In the genomic region with DNA sequence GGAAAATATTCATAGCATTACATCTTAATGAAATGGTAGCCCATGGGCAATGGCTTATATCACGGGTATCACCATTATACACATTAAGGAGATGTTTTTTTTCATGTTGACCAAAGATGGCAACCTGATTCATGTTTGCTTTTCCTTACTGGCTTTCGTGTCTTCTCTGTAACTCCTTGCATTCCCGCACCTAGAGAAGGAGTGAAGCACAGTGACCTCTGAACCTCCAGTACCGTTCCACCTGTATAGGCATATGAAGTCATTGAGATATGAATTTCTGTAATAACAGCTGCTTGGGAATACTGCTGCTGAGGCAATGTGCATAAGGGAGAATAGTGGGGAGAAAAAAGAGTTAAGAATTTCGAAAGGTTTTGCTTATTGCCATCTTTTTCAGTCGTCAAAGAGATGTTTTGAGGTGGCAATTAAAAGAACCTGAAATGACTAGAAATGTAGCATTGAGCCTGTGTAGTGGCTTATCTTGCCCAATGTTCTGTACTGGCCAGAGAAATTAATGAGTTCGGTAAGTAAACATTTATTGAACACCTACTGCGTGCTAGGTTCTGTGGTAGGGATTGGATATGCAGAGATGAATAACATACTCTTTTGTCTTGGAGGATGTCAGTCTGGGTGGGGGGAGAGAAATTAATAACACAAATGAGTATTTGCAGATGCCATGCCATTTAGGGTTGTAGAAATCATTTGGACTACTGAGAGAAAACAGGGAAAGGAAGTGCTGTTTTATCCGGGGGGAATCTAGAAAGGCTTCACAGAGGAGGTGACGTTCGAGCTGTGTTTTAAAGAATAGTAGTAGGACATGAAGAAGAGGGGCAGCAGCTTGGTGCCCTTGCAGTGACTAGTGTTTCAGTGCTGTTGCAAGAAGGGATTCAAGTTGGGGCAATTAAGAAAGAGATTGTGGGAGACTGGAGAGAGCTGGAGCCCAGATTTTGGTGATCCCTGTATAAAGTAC, we compare ENCODE assay signal across 1 cellular context.
TF ChIP-seq lines count a peak whose summit lies in the region.

No MANE protein-coding gene starts in this region.

TF ChIP-seq in endothelial cell of umbilical vein, 7 proteins besides CTCF, POLR2A, EP300 and RAD21 (continued from another document):
- TF ChIP-seq MYC (IDR thresholded peaks at IDR 0.05; ENCODE audit: low read depth, low read length), result no peak
